In the genomic region with DNA sequence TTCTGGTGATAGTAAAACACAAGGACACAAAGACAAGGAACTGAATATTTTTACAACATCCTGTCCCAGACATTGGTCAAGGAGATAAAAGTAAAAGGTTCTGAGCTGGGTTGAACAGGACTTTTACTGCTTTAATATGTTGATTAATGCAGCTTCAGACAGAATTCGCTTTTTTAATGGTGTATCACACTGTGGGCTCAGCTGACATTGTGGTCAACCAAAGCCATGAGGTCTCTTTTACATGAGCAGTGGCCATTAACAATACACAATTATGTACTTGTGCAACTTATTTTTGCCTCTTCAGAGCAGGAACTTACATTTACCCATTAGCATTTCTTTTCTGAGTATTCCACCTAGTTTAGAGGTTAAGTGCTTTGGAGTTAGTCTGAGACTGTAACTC, we compare ENCODE assay signal across 19 cellular contexts.
"Had no signal": no experiment of that assay in that cellular context is flagged by ENCODE, and none has a peak within 500 bp of the region (broad histone marks: within the 10 kb centered on the region; RNA-seq: fewer than 3 reads in every experiment).

No MANE protein-coding gene starts in this region.

- H3K27ac ChIP-seq: coronary artery, heart left ventricle, psoas muscle, right lobe of liver, skin epidermis, thoracic aorta, transverse colon had no signal

- DNase-seq: effector CD4-positive, alpha-beta T cell; endodermal cell; heart left ventricle; hippocampal formation; left colon; left ventricle myocardium superior; mesenchymal stem cell; midbrain; psoas muscle; retina; right lobe of liver; stimulated activated CD4-positive, alpha-beta T cell treated with anti-CD3 and anti-CD28 coated beads, Interleukin-2, amount 100 ng/mL, for 24 hours; stimulated activated CD4-positive, alpha-beta T cell treated with anti-CD3 and anti-CD28 coated beads, Interleukin-4, amount 100 ng/mL, for 4 hours; stimulated activated naive B cell treated with anti-CD40 and anti-IgM and Interleukin-4, amounts not matched to agents 10 μg/mL and 1 μg/mL and 100 μg/mL, for 72 hours; stimulated activated naive CD8-positive, alpha-beta T cell treated with anti-CD3 and anti-CD28 coated beads, Interleukin-15, amount 100 ng/mL, for 72 hours; transverse colon had no signal

- ATAC-seq: heart left ventricle; left colon; left ventricle myocardium superior; psoas muscle; right lobe of liver; stimulated activated naive B cell treated with anti-CD40 and anti-IgM and Interleukin-4, amounts not matched to agents 10 μg/mL and 1 μg/mL and 100 μg/mL, for 72 hours; stimulated activated naive CD8-positive, alpha-beta T cell treated with anti-CD3 and anti-CD28 coated beads, Interleukin-15, amount 100 ng/mL, for 72 hours had no signal
